Comparison of ENCODE assay signal across 24 cellular contexts in the genomic region with DNA sequence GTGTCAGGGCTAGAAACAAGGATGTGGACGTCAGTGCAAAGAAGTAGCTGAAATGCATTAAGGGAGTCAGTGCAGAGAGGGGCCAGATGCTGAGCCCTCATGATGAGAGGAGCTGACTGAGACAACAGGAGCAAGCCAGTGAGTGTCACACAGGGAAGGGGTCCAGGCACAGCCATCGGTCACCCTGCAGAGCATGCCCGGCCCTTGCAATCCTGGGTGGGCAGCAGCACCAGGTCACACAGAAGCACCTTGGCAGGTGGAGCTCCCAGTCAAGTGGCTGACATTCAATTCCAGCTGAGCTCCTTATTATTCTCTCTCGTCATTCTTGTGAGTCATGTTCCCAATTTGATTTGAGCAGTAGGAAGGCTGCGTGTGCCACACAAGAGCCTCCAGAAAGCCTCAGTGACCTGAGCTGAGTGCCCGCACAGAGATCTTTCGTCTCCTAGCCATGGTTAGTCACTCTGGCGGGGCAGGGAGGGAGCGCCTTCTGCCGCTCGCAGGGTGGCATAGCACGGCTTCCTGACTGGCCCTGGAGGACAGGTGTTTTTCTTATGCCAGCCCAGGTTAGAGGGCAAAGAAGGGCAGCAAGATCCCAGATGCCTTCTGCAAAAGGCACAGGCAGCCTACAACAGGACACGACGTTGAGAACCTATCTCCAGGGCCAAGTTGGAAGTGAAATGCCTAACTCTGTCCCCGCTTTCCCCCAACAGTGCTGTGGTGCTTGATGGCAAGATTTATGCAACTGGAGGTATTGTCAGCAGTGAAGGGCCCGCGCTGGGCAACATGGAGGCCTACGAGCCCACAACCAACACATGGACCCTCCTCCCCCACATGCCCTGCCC.
A peak's percentile ranks its signal among the peaks of the same experiment; 100 is the strongest.
DNase-seq lines count a peak whose midpoint lies in the region; ATAC-seq and TF ChIP-seq lines count a peak whose summit lies in the region.
"Had no signal": no experiment of that assay in that cellular context is flagged by ENCODE, and none has a peak within 500 bp of the region (broad histone marks: within the 10 kb centered on the region; RNA-seq: fewer than 3 reads in every experiment).

No MANE protein-coding gene starts in this region.

- no TSS peak for BruUV-seq in Calu3 (replicated peaks; lab: Mats Ljungman, UMichigan)

- no peak overlapping the region for H3K4me3 Mint-ChIP-seq in Calu3 (ENCODE audit: low read depth, unreplicated experiment)
- H3K4me3 Mint-ChIP-seq: activated naive CD8-positive, alpha-beta T cell; T-helper 2 cell treated with Interferon-gamma antibody and Interleukin-4, amounts not matched to agents 5 μg/mL and 100 μg/mL, for 36 hours had no signal

- no peaks in the 10 kb centered on the region for H3K27me3 Mint-ChIP-seq in Calu3 (ENCODE audit: unreplicated experiment)
- H3K27me3 Mint-ChIP-seq: activated naive CD8-positive, alpha-beta T cell had no signal

- peaks cover 4% of the 10 kb centered on the region for H3K36me3 Mint-ChIP-seq in Calu3 (ENCODE audit: insufficient read depth, unreplicated experiment)

- no peaks in the 10 kb centered on the region for H3K9me3 ChIP-seq in osteoblast (ENCODE audit: low read depth, low read length)
- H3K9me3 ChIP-seq: transverse colon had no signal

- no peaks in the 10 kb centered on the region for H3K79me2 ChIP-seq in osteoblast (ENCODE audit: insufficient read depth, low read length)

- no peak for ATAC-seq in HG02642 (IDR thresholded peaks at IDR 0.05; ENCODE audit: poor library complexity, unreplicated experiment)
- ATAC-seq: SK-N-SH treated with all-trans-retinoic acid at 6 μM for 48 hours; stimulated activated naive CD8-positive, alpha-beta T cell treated with anti-CD3 and anti-CD28 coated beads, Interleukin-15, Interleukin-2, amounts not matched to agents 100 U/mL and 50 U/mL, for 24 hours had no signal

- H3K4me2 ChIP-seq in osteoblast (ENCODE audit: insufficient read depth, low read length): no peak overlapping the region
- H3K4me2 ChIP-seq: smooth muscle cell had no signal

- intact Hi-C loops in Calu3 (cut with micrococcal nuclease; ENCODE audit: unreplicated experiment): no loop called here

- CTCF ChIA-PET in Calu3 (lab: Charles Lee): no interaction called here

- H3K4me1 ChIP-seq in osteoblast (ENCODE audit: insufficient read depth, low read length): no peaks in the 10 kb centered on the region
- H3K4me1 ChIP-seq: transverse colon had no signal

- H3K4me1 Mint-ChIP-seq in Calu3 (ENCODE audit: low read depth, unreplicated experiment): no peaks in the 10 kb centered on the region

- no peaks in the 10 kb centered on the region for H3K27me3 ChIP-seq in osteoblast (ENCODE audit: insufficient read depth, low read length)
- H3K27me3 ChIP-seq: transverse colon had no signal

- H3K27ac ChIP-seq in osteoblast (ENCODE audit: low read depth, low read length): no peak overlapping the region
- H3K27ac ChIP-seq: 22Rv1, HL-60 had no signal

- no peak overlapping the region for H3K27ac Mint-ChIP-seq in Calu3 (ENCODE audit: unreplicated experiment)
- H3K27ac Mint-ChIP-seq: activated naive CD8-positive, alpha-beta T cell; T-helper 2 cell treated with Interferon-gamma antibody and Interleukin-4, amounts not matched to agents 5 μg/mL and 100 μg/mL, for 36 hours had no signal

- DNase-seq in DMS79 treated with DMSO at 0.1 percent for 48 hours (lab: John Stamatoyannopoulos, UW) (peak; percentile 10), DMS79 (lab: John Stamatoyannopoulos, UW) (no peak), RPMI8226 (peak; percentile 39), ecto neural progenitor cell (ENCODE audit: low spot score) (peak; percentile 43), osteoblast (ENCODE audit: insufficient read length, low spot score, missing footprints) (peak; percentile 65), Calu3 (no peak)
- no peak for DNase-seq in activated CD4-positive, CD25-positive, alpha-beta regulatory T cell (lab: John Stamatoyannopoulos, UW)
- DNase-seq: AML-193; effector CD4-positive, alpha-beta T cell; GOT3; mammary epithelial cell; NCI-H1417 treated with DMSO at 0.1 percent for 48 hours; NCI-H2171 treated with DMSO at 0.1 percent for 48 hours; NCI-H524 treated with DMSO at 0.1 percent for 48 hours; stimulated activated CD4-positive, alpha-beta T cell treated with anti-CD3 and anti-CD28 coated beads, Interleukin-2, amount 100 ng/mL, for 48 hours; stimulated activated naive CD8-positive, alpha-beta T cell treated with anti-CD3 and anti-CD28 coated beads, Interleukin-15, Interleukin-2, amounts not matched to agents 100 U/mL and 50 U/mL, for 24 hours; transverse colon had no signal

- H2AFZ ChIP-seq in osteoblast (ENCODE audit: low read length): no peak overlapping the region

- no peaks in the 10 kb centered on the region for H3K9me3 Mint-ChIP-seq in Calu3 (ENCODE audit: low read depth, unreplicated experiment)
- H3K9me3 Mint-ChIP-seq: T-helper 2 cell treated with Interferon-gamma antibody and Interleukin-4, amounts not matched to agents 5 μg/mL and 100 μg/mL, for 36 hours had no signal

- no peaks in the 10 kb centered on the region for H3K36me3 ChIP-seq in osteoblast (ENCODE audit: insufficient read depth, low read length)
- H3K36me3 ChIP-seq: transverse colon had no signal

- no peak overlapping the region for H3K4me3 ChIP-seq in osteoblast (ENCODE audit: insufficient read depth, low read length)
- H3K4me3 ChIP-seq: smooth muscle cell, transverse colon had no signal

- H4K20me1 ChIP-seq in osteoblast (ENCODE audit: insufficient read depth, low read length): no peaks in the 10 kb centered on the region

- TF ChIP-seq CTCF in osteoblast (IDR thresholded peaks at IDR 0.05; ENCODE audit: extremely low read depth, low read depth, low read length): no peak
- no peak for TF ChIP-seq CTCF in Calu3 (IDR thresholded peaks at IDR 0.05; ENCODE audit: unreplicated experiment)

Comparison
In these comparisons a context has a peak if more than half of its experiments do, and no peak if none do; other contexts are left out.
1. DNase-seq: peak in DMS79 treated with DMSO at 0.1 percent for 48 hours (single experiment), RPMI8226 (single experiment), ecto neural progenitor cell (single experiment) and osteoblast (single experiment); none in DMS79 (single experiment), Calu3 (single experiment) and activated CD4-positive, CD25-positive, alpha-beta regulatory T cell (0 of 4).